In the genomic region with DNA sequence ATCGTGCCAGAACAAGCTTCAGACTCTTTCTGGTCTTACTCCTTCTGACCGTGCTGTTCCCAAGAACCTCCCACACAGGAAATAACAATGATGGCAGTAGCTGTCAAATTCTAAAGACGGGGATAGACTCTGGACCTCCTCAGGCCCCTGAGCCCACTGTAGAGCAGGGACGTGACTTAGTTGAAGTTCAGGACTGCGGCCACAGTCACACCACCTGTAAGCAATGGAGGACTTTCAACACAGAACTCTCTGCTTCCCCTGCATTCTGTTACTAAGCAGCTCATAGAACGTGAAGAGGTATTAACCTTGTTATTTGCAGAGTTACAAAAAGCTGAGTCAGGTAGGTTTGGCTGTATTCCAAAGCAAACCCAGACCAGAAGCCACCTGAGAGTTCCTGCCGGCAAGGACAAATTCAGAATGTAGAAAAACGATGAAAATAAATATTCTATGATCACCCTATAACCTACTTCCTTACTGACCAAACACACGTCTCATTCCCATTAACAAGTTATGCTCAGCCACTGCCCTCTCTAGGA, we compare ENCODE assay signal across 12 cellular contexts. TPM values are rescaled to one million over a fixed set of nuclear protein-coding genes. Genes with fewer than 3 reads are reported as not detected.
A peak's percentile ranks its signal among the peaks of the same experiment; 100 is the strongest.
DNase-seq lines count a peak whose midpoint lies in the region; ATAC-seq, FAIRE-seq and TF ChIP-seq lines count a peak whose summit lies in the region.
"Had no signal": no experiment of that assay in that cellular context is flagged by ENCODE, and none has a peak within 500 bp of the region (broad histone marks: within the 10 kb centered on the region; RNA-seq: fewer than 3 reads in every experiment).

No MANE protein-coding gene starts in this region.

- no peak overlapping the region for H3K23ac ChIP-seq in neuronal stem cell (ENCODE audit: low read depth, low read length, poor library complexity)

- H3K36me3 ChIP-seq in Panc1 (ENCODE audit: control insufficient read depth, insufficient read depth, low read length) (no peaks in the 10 kb centered on the region), kidney (ENCODE audit: control insufficient read depth in 1 of 2, insufficient read depth in 2 of 2, low read length in 2 of 2) (no peaks in the 10 kb centered on the region), upper lobe of left lung (no peaks in the 10 kb centered on the region), neuronal stem cell (replicated peaks in 1 of 2; ENCODE audit: control insufficient read depth in 2 of 2, insufficient read depth in 2 of 2, low read length in 2 of 2) (no peaks in the 10 kb centered on the region)

- H3K18ac ChIP-seq in neuronal stem cell (ENCODE audit: low read length), result no peak overlapping the region

- H3K9me3 Mint-ChIP-seq in activated CD8-positive, alpha-beta T cell treated with anti-CD3 and anti-CD28 coated beads for 36 hours, result no peaks in the 10 kb centered on the region

- peak; percentile 19 for DNase-seq in NCI-H1092 (lab: John Stamatoyannopoulos, UW)
- DNase-seq in Panc1 (ENCODE audit: low read depth, low spot score), result no peak
- DNase-seq in kidney, result no peak
- peak in 1 of 2 donors; percentile 59 for DNase-seq in upper lobe of left lung
- no peak for DNase-seq in activated CD8-positive, alpha-beta T cell treated with anti-CD3 and anti-CD28 coated beads for 36 hours
- no peak for DNase-seq in neuronal stem cell (ENCODE audit: low spot score)
- DNase-seq: activated T-cell treated with anti-CD3 and anti-CD28 coated beads, Interleukin-2, amount 50 U/mL, for 1 hour; caudate nucleus; H7; NCI-H526; T-helper 9 cell had no signal

- no peak overlapping the region for H2BK12ac ChIP-seq in neuronal stem cell (ENCODE audit: low read length)

- H2BK15ac ChIP-seq in neuronal stem cell (ENCODE audit: low read length), result no peak overlapping the region

- no peak overlapping the region for H3K4me3 Mint-ChIP-seq in activated CD8-positive, alpha-beta T cell treated with anti-CD3 and anti-CD28 coated beads for 36 hours

- no peak overlapping the region for H3K27ac Mint-ChIP-seq in activated CD8-positive, alpha-beta T cell treated with anti-CD3 and anti-CD28 coated beads for 36 hours

- H2BK120ac ChIP-seq in neuronal stem cell (ENCODE audit: low read depth, low read length), result no peak overlapping the region

- peaks cover 9% of the 10 kb centered on the region for H3K4me1 Mint-ChIP-seq in activated CD8-positive, alpha-beta T cell treated with anti-CD3 and anti-CD28 coated beads for 36 hours (ENCODE audit: low read depth)

- peak in 1 of 4 donors; percentile 41 for TF ChIP-seq EP300 in upper lobe of left lung (IDR thresholded peaks at IDR 0.05)

- no peaks in the 10 kb centered on the region for H3K79me1 ChIP-seq in neuronal stem cell (ENCODE audit: low read depth, low read length)

- TF ChIP-seq POLR2A in upper lobe of left lung (IDR thresholded peaks at IDR 0.05), result peak in 1 of 4 donors; percentile 52

- no peak for FAIRE-seq in kidney (lab: Jason Lieb, UNC)

- H3K4me2 ChIP-seq in neuronal stem cell (ENCODE audit: insufficient read depth, low read length, poor library complexity, severe bottlenecking), result no peak overlapping the region

- H3K27me3 Mint-ChIP-seq in activated CD8-positive, alpha-beta T cell treated with anti-CD3 and anti-CD28 coated beads for 36 hours, result peaks cover 4% of the 10 kb centered on the region

- BruUV-seq in Panc1 (replicated peaks; lab: Mats Ljungman, UMichigan), result no TSS peak

- WGBS in upper lobe of left lung, 2 donors, result 30% methylated on average over 7 to 9 of the region's 9 CpGs
- no CpG with 5 or more reads among the region's 9 CpGs for WGBS in neuronal stem cell (ENCODE audit: extremely low coverage in 2 of 2, insufficient read length in 2 of 2, insufficient replicate concordance in 1 of 2), 2 donors

- H3K9me3 ChIP-seq in Panc1 (ENCODE audit: control insufficient read depth, insufficient read depth, low read depth, low read length) (no peaks in the 10 kb centered on the region), kidney (ENCODE audit: control insufficient read depth in 1 of 2, low read length in 2 of 2) (no peaks in the 10 kb centered on the region), upper lobe of left lung (no peaks in the 10 kb centered on the region), neuronal stem cell (replicated peaks in 1 of 2; ENCODE audit: control insufficient read depth in 2 of 2, insufficient read depth in 1 of 2, low read depth in 1 of 2, low read length in 2 of 2) (no peaks in the 10 kb centered on the region)

- TF ChIP-seq CTCF in Panc1 (IDR thresholded peaks at IDR 0.05) (no peak), kidney (IDR thresholded peaks at IDR 0.05; ENCODE audit: borderline replicate concordance, extremely low read depth, insufficient read depth) (no peak), upper lobe of left lung (IDR thresholded peaks at IDR 0.05) (no peak)
- no peak for TF ChIP-seq CTCF in activated CD8-positive, alpha-beta T cell treated with anti-CD3 and anti-CD28 coated beads for 36 hours (IDR thresholded peaks at IDR 0.05)

- POLR2A ChIA-PET in Panc1 (lab: Charles Lee), result no interaction called here
- POLR2A ChIA-PET in activated CD8-positive, alpha-beta T cell treated with anti-CD3 and anti-CD28 coated beads for 36 hours (lab: Charles Lee), result no interaction called here

- H4K91ac ChIP-seq in neuronal stem cell (ENCODE audit: low read depth, low read length, poor library complexity), result no peak overlapping the region

- H2BK5ac ChIP-seq in neuronal stem cell (ENCODE audit: low read length), result no peak overlapping the region

- CTCF ChIA-PET in Panc1 (lab: Charles Lee), result no interaction called here
- CTCF ChIA-PET in activated CD8-positive, alpha-beta T cell treated with anti-CD3 and anti-CD28 coated beads for 36 hours (lab: Charles Lee), result no interaction called here

- H3K27ac ChIP-seq in Panc1 (ENCODE audit: low read length) (no peak overlapping the region), kidney (ENCODE audit: low read depth in 2 of 2, low read length in 2 of 2) (peak overlapping the region; percentile 59 to 82), upper lobe of left lung (peak overlapping the region; percentile 13 to 85 (median 70)), neuronal stem cell (replicated peaks; ENCODE audit: low read length) (no peak overlapping the region)

- H2AK5ac ChIP-seq in neuronal stem cell (ENCODE audit: low read depth, low read length), result no peak overlapping the region

- H3K9ac ChIP-seq in kidney (ENCODE audit: low read length in 2 of 2), result no peak overlapping the region
- no peak overlapping the region for H3K9ac ChIP-seq in neuronal stem cell (ENCODE audit: low read depth, low read length, poor library complexity)

- H3K4me1 ChIP-seq in Panc1 (ENCODE audit: control insufficient read depth, insufficient read depth, low read length) (peaks cover 4% of the 10 kb centered on the region; the same call in 1 of the 2 replicates), kidney (ENCODE audit: control insufficient read depth in 1 of 2, insufficient read depth in 1 of 2, low read depth in 1 of 2, low read length in 2 of 2) (no peaks in the 10 kb centered on the region), upper lobe of left lung (peaks cover 0 to 12% (median 2%) of the 10 kb centered on the region in 4 donors), neuronal stem cell (ENCODE audit: control insufficient read depth in 2 of 2, insufficient read depth in 1 of 2, low read depth in 1 of 2, low read length in 2 of 2) (no peaks in the 10 kb centered on the region)

- no peaks in the 10 kb centered on the region for H3K36me3 Mint-ChIP-seq in activated CD8-positive, alpha-beta T cell treated with anti-CD3 and anti-CD28 coated beads for 36 hours (ENCODE audit: low read depth)

- no peak overlapping the region for H4K8ac ChIP-seq in neuronal stem cell (ENCODE audit: low read depth, low read length)

- H3K4me3 ChIP-seq in Panc1 (ENCODE audit: low read depth in 2 of 2, low read length in 2 of 2) (no peak overlapping the region), kidney (ENCODE audit: low read length in 2 of 2) (no peak overlapping the region), upper lobe of left lung (no peak overlapping the region), neuronal stem cell (ENCODE audit: low read length in 2 of 2) (no peak overlapping the region)

- in situ Hi-C loops in Panc1 (cut with HindIII; ENCODE audit: low pct_unique_long_range_greater_than_20kb, low sequenced_read_pairs), result no loop called here

- H2AFZ ChIP-seq in neuronal stem cell (ENCODE audit: low read length), result no peak overlapping the region

- intact Hi-C loops in Panc1 (cut with micrococcal nuclease; ENCODE audit: unreplicated experiment), result no loop called here
- intact Hi-C loops in kidney (cut with DNase I), result no loop called here
- intact Hi-C loops in activated CD8-positive, alpha-beta T cell treated with anti-CD3 and anti-CD28 coated beads for 36 hours (cut with micrococcal nuclease), result no loop called here

- ATAC-seq in Panc1 (peak; percentile 59), upper lobe of left lung (ENCODE audit: low FRiP score in 2 of 2) (peak; percentile 58 to 87), HG03045 (IDR thresholded peaks at IDR 0.05; ENCODE audit: unreplicated experiment) (no peak)
- ATAC-seq in activated CD8-positive, alpha-beta T cell treated with anti-CD3 and anti-CD28 coated beads for 36 hours, result no peak

- no peak overlapping the region for H3K14ac ChIP-seq in neuronal stem cell (ENCODE audit: low read length)

- no peak overlapping the region for H3K4ac ChIP-seq in neuronal stem cell (ENCODE audit: low read length)

- H3K27me3 ChIP-seq in Panc1 (ENCODE audit: control insufficient read depth, insufficient read depth, low read length) (no peaks in the 10 kb centered on the region), upper lobe of left lung (no peaks in the 10 kb centered on the region), neuronal stem cell (ENCODE audit: control insufficient read depth in 3 of 3, insufficient read depth in 3 of 3, low read depth in 1 of 3, low read length in 3 of 3) (no peaks in the 10 kb centered on the region)

RNA-seq across cellular contexts. Expression of gene TMEM45B, which starts 12.7 kb away (rescaled TPM):
- total RNA-seq in Panc1 (2021; ENCODE audit: unreplicated experiment) (2.6 TPM), kidney (17.7 TPM), upper lobe of left lung (10 to 100 TPM in 5 of 6 donors, 1 to 10 TPM in 1; 9.4 to 38.7 (median 13.9) TPM)
- 1.7 TPM for polyA plus RNA-seq in Panc1 (2012; ENCODE audit: insufficient read length)
- polyA plus RNA-seq in kidney (ENCODE audit: insufficient read depth, low read depth, low replicate concordance), result 37.5 TPM
- total RNA-seq in activated CD8-positive, alpha-beta T cell treated with anti-CD3 and anti-CD28 coated beads for 36 hours, result under 1 TPM; 0.47 to 0.49 TPM
- not detected for polyA plus RNA-seq in neuronal stem cell (2013, experiment 1 of 2)
- polyA plus RNA-seq in neuronal stem cell (2013, experiment 2 of 2), result 0.04 TPM

Comparison
In these comparisons a context has a peak if more than half of its experiments do, and no peak if none do; other contexts are left out.
1. ATAC-seq: peak in Panc1 (single experiment) and upper lobe of left lung (2 of 2); none in activated CD8-positive, alpha-beta T cell treated with anti-CD3 and anti-CD28 coated beads for 36 hours (single experiment) and HG03045 (single experiment).
2. H3K27ac ChIP-seq: peak in kidney (2 of 2) and upper lobe of left lung (4 of 4); none in Panc1 (single experiment) and neuronal stem cell (single experiment).